Comparison of ENCODE assay signal across 1 cellular context in genomic region chr2:221833972-221834371, GRCh38.
TF ChIP-seq lines count a peak whose summit lies in the region.

No MANE protein-coding gene starts in this region.

TF ChIP-seq in WTC11, 78 proteins besides CTCF, POLR2A, EP300 and RAD21 (continued from another document):
- TF ChIP-seq ARID4B (CRISPR knock-in tag; IDR thresholded peaks at IDR 0.05; ENCODE audit: borderline replicate concordance), result no peak
- TF ChIP-seq ATF2 (CRISPR knock-in tag; IDR thresholded peaks at IDR 0.05; ENCODE audit: borderline replicate concordance, low read depth), result no peak
- TF ChIP-seq NR3C1 (CRISPR knock-in tag; conservative IDR thresholded peaks at IDR 0.05; ENCODE audit: low read depth), result no peak
- no peak for TF ChIP-seq TEAD1 (CRISPR knock-in tag; IDR thresholded peaks at IDR 0.05)
